Comparison of ENCODE assay signal across 9 cellular contexts in the genomic region with DNA sequence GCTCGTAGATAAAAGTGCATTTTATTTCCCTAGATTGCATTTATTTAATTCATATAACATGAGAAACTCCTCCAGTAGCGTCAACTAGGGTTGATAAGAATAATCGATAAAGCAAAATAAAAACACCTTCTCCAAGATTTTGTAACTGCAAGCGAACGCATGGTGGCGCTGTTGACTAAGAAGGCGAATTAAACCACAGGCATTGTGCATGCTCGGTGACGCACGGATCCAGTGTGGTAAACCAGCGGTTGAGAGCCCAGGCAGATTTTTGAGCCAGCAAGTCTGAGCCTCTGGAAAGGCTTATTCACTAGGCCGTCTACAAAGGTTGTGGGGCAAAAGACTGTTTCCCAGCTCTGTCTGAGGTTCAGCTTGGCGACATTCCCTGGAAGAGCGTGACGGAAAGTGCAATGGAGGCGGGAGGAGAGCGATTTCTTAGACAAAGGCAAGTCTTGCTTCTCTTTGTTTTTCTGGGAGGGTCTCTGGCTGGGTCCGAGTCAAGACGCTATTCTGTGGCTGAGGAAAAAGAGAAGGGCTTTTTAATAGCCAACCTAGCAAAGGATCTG. TPM values are rescaled to one million over a fixed set of nuclear protein-coding genes. Genes with fewer than 3 reads are reported as not detected.
DNase-seq lines count a peak whose midpoint lies in the region; ATAC-seq, FAIRE-seq and TF ChIP-seq lines count a peak whose summit lies in the region.
"Had no signal": no experiment of that assay in that cellular context is flagged by ENCODE, and none has a peak within 500 bp of the region (broad histone marks: within the 10 kb centered on the region; RNA-seq: fewer than 3 reads in every experiment).

A gene (plus strand): TSS at position 231 of the 563 bp plus-strand sequence. CDS start 177 bp downstream, at position 408.

- no peak for TF ChIP-seq POLR2A in GM12892 (IDR thresholded peaks at IDR 0.05; ENCODE audit: low read depth, low read length)

- no peaks in the 10 kb centered on the region for H3K4me1 ChIP-seq in OCI-LY1 (ENCODE audit: insufficient read depth, low read length, severe bottlenecking)
- H3K4me1 ChIP-seq in pancreas: no peaks in the 10 kb centered on the region

- H3K36me3 ChIP-seq in OCI-LY1 (ENCODE audit: insufficient read depth, low read length) (no peaks in the 10 kb centered on the region), pancreas (no peaks in the 10 kb centered on the region)

- no peaks in the 10 kb centered on the region for H4K20me1 ChIP-seq in OCI-LY1 (ENCODE audit: insufficient read depth, low read length)

- H3K27ac ChIP-seq in OCI-LY1 (ENCODE audit: low read depth, low read length, poor library complexity, severe bottlenecking): no peak within 1 kb of the TSS
- H3K27ac ChIP-seq in pancreas: no peak within 1 kb of the TSS

- H3K9me3 ChIP-seq in OCI-LY1 (ENCODE audit: low read length) (no peaks in the 10 kb centered on the region), pancreas (no peaks in the 10 kb centered on the region)

- intact Hi-C loops in pancreas (cut with DNase I): no loop called here

- H3K27me3 ChIP-seq in OCI-LY1 (ENCODE audit: insufficient read depth, low read length) (no peaks in the 10 kb centered on the region), pancreas (no peaks in the 10 kb centered on the region)

- H2AFZ ChIP-seq in OCI-LY1 (ENCODE audit: low read length): no peak within 1 kb of the TSS

- peak; percentile 74 for TF ChIP-seq CTCF in OCI-LY1 (IDR thresholded peaks at IDR 0.05; ENCODE audit: low read length)
- peak; percentile 55 for TF ChIP-seq CTCF in epithelial cell of proximal tubule (conservative IDR thresholded peaks at IDR 0.05; ENCODE audit: low read depth, low read length)
- TF ChIP-seq CTCF in pancreas (IDR thresholded peaks at IDR 0.05): no peak

- WGBS in pancreas, 2 donors: 14 to 22% methylated on average over 19 of the region's 19 CpGs

- peak; percentile 53 to 85 (median 72) for ATAC-seq in pancreas

- FAIRE-seq in pancreas (lab: Jason Lieb, UNC) (no peak), GM12892 (lab: Jason Lieb, UNC) (no peak)
- FAIRE-seq: A204.1 had no signal

- no peak within 1 kb of the TSS for H3K4me3 ChIP-seq in OCI-LY1 (ENCODE audit: low read depth, low read length, poor library complexity, severe bottlenecking)
- peak within 1 kb of the TSS; percentile 41 for H3K4me3 ChIP-seq in epithelial cell of proximal tubule (ENCODE audit: low read depth, low read length)
- peak within 1 kb of the TSS in 2 of 4 donors; percentile 5 to 26 for H3K4me3 ChIP-seq in pancreas

- H3K9me2 ChIP-seq in OCI-LY1 (ENCODE audit: low read depth, low read length): no peaks in the 10 kb centered on the region

- peak; percentile 3 for DNase-seq in DMS 273 (lab: John Stamatoyannopoulos, UW; ENCODE audit: unreplicated experiment)
- DNase-seq in DMS 273 treated with DMSO at 0.1 percent for 48 hours (lab: John Stamatoyannopoulos, UW): no peak
- DNase-seq in epithelial cell of proximal tubule (ENCODE audit: low read depth): no peak
- DNase-seq in pancreas: peak in 2 of 6 donors; percentile 34 to 52
- no peak for DNase-seq in cortex of kidney (lab: John Stamatoyannopoulos, UW)
- DNase-seq in effector CD4-positive, alpha-beta T cell: no peak
- no peak for DNase-seq in GM12892 (ENCODE audit: insufficient read length)

- no peaks in the 10 kb centered on the region for H3K79me2 ChIP-seq in OCI-LY1 (ENCODE audit: insufficient read depth, low read length)

- no peaks in the 10 kb centered on the region for H3F3A ChIP-seq in OCI-LY1 (ENCODE audit: insufficient read depth, low read length)

- H3K9ac ChIP-seq in OCI-LY1 (ENCODE audit: low read length): no peak within 1 kb of the TSS

- H3K4me2 ChIP-seq in OCI-LY1 (ENCODE audit: low read length): no peak within 1 kb of the TSS

RNA-seq across cellular contexts. Expression of the gene that starts here (rescaled TPM):
- total RNA-seq in epithelial cell of proximal tubule (0.22 and 0.23 TPM in 2 replicates), pancreas (1 to 10 TPM in 3 of 6 donors, under 1 TPM in 3; 0.41 to 2.2 (median 1.0) TPM)
- polyA plus RNA-seq in pancreas: 1 to 10 TPM in 1 of 2 donors, under 1 TPM in 1; 0.42 to 1.4 TPM
- not detected for polyA plus RNA-seq in GM12892 (2012; ENCODE audit: missing spikeins)

Comparison
In these comparisons a context has a peak if more than half of its experiments do, and no peak if none do; other contexts are left out.
1. CTCF ChIP-seq: peak in OCI-LY1 (single experiment) and epithelial cell of proximal tubule (single experiment); none in pancreas (0 of 4).